In the genomic region with DNA sequence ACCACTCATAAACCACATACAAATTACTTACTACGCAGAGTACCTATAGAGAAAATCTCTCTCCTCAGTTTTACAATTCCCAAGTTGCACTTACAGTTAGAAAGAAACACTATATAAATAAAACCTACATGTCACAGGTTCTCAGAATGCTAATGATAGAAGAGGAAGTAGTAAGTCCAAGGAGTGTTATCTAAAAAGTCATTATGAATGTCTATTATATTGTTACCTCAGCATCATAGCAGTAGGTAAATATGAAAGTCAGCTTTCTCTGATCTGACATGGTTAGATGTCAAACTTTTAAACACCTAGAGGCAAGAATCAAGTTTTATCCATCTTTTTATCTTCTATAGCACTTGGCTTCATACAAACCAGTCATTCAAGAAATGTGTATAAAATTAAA, we compare ENCODE assay signal across 23 cellular contexts.
"Had no signal": no experiment of that assay in that cellular context is flagged by ENCODE, and none has a peak within 500 bp of the region (broad histone marks: within the 10 kb centered on the region; RNA-seq: fewer than 3 reads in every experiment).

No MANE protein-coding gene starts in this region.

- H3K4me3 ChIP-seq: left lung, lung, ovary, right atrium auricular region, right lobe of liver, smooth muscle cell, stomach, testis, thyroid gland, uterus had no signal

- ATAC-seq: left cardiac atrium; left lung; naive thymus-derived CD4-positive, alpha-beta T cell; natural killer cell treated with Interleukin-12 subunit alpha and Interleukin-12 subunit beta and Interleukin-15 and Interleukin-18, amount 100 ng/mL, for 72 hours; right lobe of liver; stimulated activated naive B cell treated with anti-CD40 and anti-IgM and Interleukin-4, amounts not matched to agents 10 μg/mL and 1 μg/mL and 100 μg/mL, for 72 hours; stimulated activated naive CD8-positive, alpha-beta T cell treated with anti-CD3 and anti-CD28 coated beads, Interleukin-15, Interleukin-2, amounts not matched to agents 100 U/mL and 50 U/mL, for 24 hours had no signal

- H3K4me1 ChIP-seq: left lung, right lobe of liver, stomach, testis, thyroid gland, uterus had no signal

- H3K27ac Mint-ChIP-seq: mesothelial cell of epicardium; naive thymus-derived CD4-positive, alpha-beta T cell; natural killer cell treated with Interleukin-12 subunit alpha and Interleukin-12 subunit beta and Interleukin-15 and Interleukin-18, amount 100 ng/mL, for 72 hours; progenitor cell of endocrine pancreas; stimulated activated naive B cell treated with anti-CD40 and anti-IgM and Interleukin-4, amounts not matched to agents 10 μg/mL and 1 μg/mL and 100 μg/mL, for 72 hours had no signal

- DNase-seq: hippocampal formation; kidney glomerular epithelial cell; left cardiac atrium; left lung; mesendoderm; naive thymus-derived CD4-positive, alpha-beta T cell; ovary; right lobe of liver; stimulated activated CD4-positive, alpha-beta T cell treated with anti-CD3 and anti-CD28 coated beads, Interleukin-1b, Interleukin-23, amount 100 ng/mL, for 48 hours; stimulated activated CD4-positive, alpha-beta T cell treated with anti-CD3 and anti-CD28 coated beads, Interleukin-2, amount 100 ng/mL, for 48 hours; stimulated activated naive B cell treated with anti-CD40 and anti-IgM and Interleukin-4, amounts not matched to agents 10 μg/mL and 1 μg/mL and 100 μg/mL, for 72 hours; stimulated activated naive CD8-positive, alpha-beta T cell treated with anti-CD3 and anti-CD28 coated beads, Interleukin-15, Interleukin-2, amounts not matched to agents 100 U/mL and 50 U/mL, for 24 hours; stomach; testis; thyroid gland; uterus had no signal

- H3K4me3 Mint-ChIP-seq: mesothelial cell of epicardium; naive thymus-derived CD4-positive, alpha-beta T cell; natural killer cell treated with Interleukin-12 subunit alpha and Interleukin-12 subunit beta and Interleukin-15 and Interleukin-18, amount 100 ng/mL, for 72 hours; stimulated activated naive B cell treated with anti-CD40 and anti-IgM and Interleukin-4, amounts not matched to agents 10 μg/mL and 1 μg/mL and 100 μg/mL, for 72 hours had no signal

- FAIRE-seq: keratinocyte had no signal

- H3K9me3 Mint-ChIP-seq: natural killer cell treated with Interleukin-12 subunit alpha and Interleukin-12 subunit beta and Interleukin-15 and Interleukin-18, amount 100 ng/mL, for 72 hours; stimulated activated naive B cell treated with anti-CD40 and anti-IgM and Interleukin-4, amounts not matched to agents 10 μg/mL and 1 μg/mL and 100 μg/mL, for 72 hours had no signal

- H3K9me3 ChIP-seq: left lung, ovary, right atrium auricular region, right lobe of liver, testis, thyroid gland, uterus had no signal

- H3K36me3 ChIP-seq: left lung, ovary, right atrium auricular region, right lobe of liver, stomach, thyroid gland, uterus had no signal

- H3K36me3 Mint-ChIP-seq: mesothelial cell of epicardium; naive thymus-derived CD4-positive, alpha-beta T cell; natural killer cell treated with Interleukin-12 subunit alpha and Interleukin-12 subunit beta and Interleukin-15 and Interleukin-18, amount 100 ng/mL, for 72 hours; stimulated activated naive B cell treated with anti-CD40 and anti-IgM and Interleukin-4, amounts not matched to agents 10 μg/mL and 1 μg/mL and 100 μg/mL, for 72 hours had no signal
